Comparison of ENCODE assay signal across 18 cellular contexts in genomic region chr6:35168461-35168861, GRCh38. TPM values are rescaled to one million over a fixed set of nuclear protein-coding genes. Genes with fewer than 3 reads are reported as not detected.
A peak's percentile ranks its signal among the peaks of the same experiment; 100 is the strongest.
DNase-seq lines count a peak whose midpoint lies in the region; ATAC-seq and TF ChIP-seq lines count a peak whose summit lies in the region.
"Had no signal": no experiment of that assay in that cellular context is flagged by ENCODE, and none has a peak within 500 bp of the region (broad histone marks: within the 10 kb centered on the region; RNA-seq: fewer than 3 reads in every experiment).

No MANE protein-coding gene starts in this region.

- TF ChIP-seq CTCF in heart left ventricle (IDR thresholded peaks at IDR 0.05) (no peak), right atrium auricular region (IDR thresholded peaks at IDR 0.05) (no peak), thyroid gland (IDR thresholded peaks at IDR 0.05) (no peak), foreskin fibroblast (IDR thresholded peaks at IDR 0.05; ENCODE audit: low read depth, low read length) (no peak)

- 51 to 61% (median 59%) methylated on average over 6 to 7 of the region's 7 CpGs for WGBS in heart left ventricle, 4 donors
- 13 to 43% methylated on average over 7 of the region's 7 CpGs for WGBS in thyroid gland, 2 donors

- no peak overlapping the region for H3K27ac ChIP-seq in heart left ventricle
- H3K27ac ChIP-seq in right atrium auricular region: no peak overlapping the region
- H3K27ac ChIP-seq in thyroid gland: peak overlapping the region; percentile 60 to 90 (median 81)
- H3K27ac ChIP-seq: RWPE1 had no signal

- TF ChIP-seq POLR2A in heart left ventricle (IDR thresholded peaks at IDR 0.05): no peak
- no peak for TF ChIP-seq POLR2A in thyroid gland (IDR thresholded peaks at IDR 0.05)

- peak in 3 of 4 donors; percentile 33 to 65 (median 45) for ATAC-seq in heart left ventricle
- no peak for ATAC-seq in HG02610 (IDR thresholded peaks at IDR 0.05; ENCODE audit: unreplicated experiment)

- no peaks in the 10 kb centered on the region for H3K36me3 ChIP-seq in heart left ventricle
- no peaks in the 10 kb centered on the region for H3K36me3 ChIP-seq in right atrium auricular region
- no peaks in the 10 kb centered on the region for H3K36me3 ChIP-seq in thyroid gland

- H3K27me3 ChIP-seq in heart left ventricle: no peaks in the 10 kb centered on the region
- no peaks in the 10 kb centered on the region for H3K27me3 ChIP-seq in right atrium auricular region
- no peaks in the 10 kb centered on the region for H3K27me3 ChIP-seq in thyroid gland

- H3K4me3 ChIP-seq in heart left ventricle (no peak overlapping the region), right atrium auricular region (no peak overlapping the region), thyroid gland (replicated peaks in 1 of 3) (no peak overlapping the region), foreskin fibroblast (ENCODE audit: low read depth in 1 of 2, low read length in 2 of 2) (no peak overlapping the region)

- H3K9me3 ChIP-seq in heart left ventricle (no peaks in the 10 kb centered on the region), right atrium auricular region (no peaks in the 10 kb centered on the region), thyroid gland (no peaks in the 10 kb centered on the region)

- intact Hi-C loops in heart left ventricle (cut with DNase I): loop anchor here in 1 of 10 donors (5.0 kb wide), 1 partner anchor 69 kb away; no protein-coding TSS in a partner anchor
- intact Hi-C loops in thyroid gland (cut with DNase I): no loop called here

- DNase-seq in heart left ventricle (no peak), right atrium auricular region (ENCODE audit: low spot score) (no peak), NCI-H69 (lab: John Stamatoyannopoulos, UW) (peak; percentile 40), mesenteric fat pad (ENCODE audit: low spot score) (peak; percentile 59), thyroid gland (peak; percentile 84 to 88), foreskin fibroblast (no peak), epidermal melanocyte (ENCODE audit: insufficient read length, low spot score) (no peak)
- DNase-seq: CD4-positive, CD25-positive, alpha-beta regulatory T cell; DND-41; GDM1; HCEC 1CT; NCI-H1417 treated with DMSO at 0.1 percent for 48 hours; NCI-H2081 treated with DMSO at 0.1 percent for 48 hours; NCI-H524 had no signal

- H3K4me1 ChIP-seq in heart left ventricle: peaks cover 0 to 9% (median 0%) of the 10 kb centered on the region in 12 donors
- no peaks in the 10 kb centered on the region for H3K4me1 ChIP-seq in right atrium auricular region
- H3K4me1 ChIP-seq in thyroid gland: peaks cover 39 to 46% of the 10 kb centered on the region in 2 donors

RNA-seq across cellular contexts. Expression of gene TCP11, which starts 27.3 kb away (rescaled TPM):
- not detected for total RNA-seq in heart left ventricle
- under 1 TPM in 1 of 2 donors, not detected in 1; 0.04 TPM for polyA plus RNA-seq in heart left ventricle
- total RNA-seq in right atrium auricular region: not detected
- total RNA-seq in mesenteric fat pad: not detected
- 1 to 10 TPM in 2 of 4 donors, not detected in 2; 1.0 to 2.8 TPM for total RNA-seq in thyroid gland
- total RNA-seq: CD4-positive, CD25-positive, alpha-beta regulatory T cell; HT1080; SK-MEL-5 had no signal
- polyA plus RNA-seq: CD4-positive, CD25-positive, alpha-beta regulatory T cell had no signal

RNA-seq across cellular contexts. Expression of gene SCUBE3, which starts 45.3 kb away (rescaled TPM):
- total RNA-seq in heart left ventricle (10 to 100 TPM in 2 of 9 donors, 1 to 10 TPM in 7; 1.7 to 18.7 (median 4.6) TPM), right atrium auricular region (under 1 TPM; 0.12 to 0.59 TPM), mesenteric fat pad (0.22 TPM), thyroid gland (100 to 1,000 TPM in 1 of 4 donors, 10 to 100 TPM in 3; 45.5 to 119 (median 66.3) TPM)
- 1 to 10 TPM in 1 of 2 donors, under 1 TPM in 1; 0.61 to 2.4 TPM for polyA plus RNA-seq in heart left ventricle
- total RNA-seq: CD4-positive, CD25-positive, alpha-beta regulatory T cell had no signal

Comparison
In these comparisons a context has a peak if more than half of its experiments do, and no peak if none do; other contexts are left out.
1. DNase-seq: peak in NCI-H69 (single experiment), mesenteric fat pad (single experiment) and thyroid gland (2 of 2); none in heart left ventricle (0 of 5), right atrium auricular region (single experiment), foreskin fibroblast (0 of 2) and epidermal melanocyte (single experiment).
2. H3K27ac ChIP-seq: peak in thyroid gland (3 of 3); none in heart left ventricle (0 of 12) and right atrium auricular region (0 of 2).